Comparison of ENCODE assay signal across 29 cellular contexts in genomic region chr7:84611391-84611790, GRCh38.
"Had no signal": no experiment of that assay in that cellular context is flagged by ENCODE, and none has a peak within 500 bp of the region (broad histone marks: within the 10 kb centered on the region; RNA-seq: fewer than 3 reads in every experiment).

No MANE protein-coding gene starts in this region.

- H3K36me3 ChIP-seq: brain microvascular endothelial cell had no signal

- H3K27me3 ChIP-seq: brain microvascular endothelial cell, dorsolateral prefrontal cortex had no signal

- H3K4me3 ChIP-seq: coronary artery, dorsolateral prefrontal cortex had no signal

- H3K4me3 Mint-ChIP-seq: activated CD4-positive, alpha-beta memory T cell treated with anti-CD3 and anti-CD28 coated beads, Interleukin-2, amount 10 ng/mL, durations not matched to agents 7 days and 5 days; activated CD4-positive, alpha-beta T cell treated with anti-CD3 and anti-CD28 coated beads, Interleukin-2, amount 10 ng/mL, durations not matched to agents 7 days and 5 days; activated naive CD8-positive, alpha-beta T cell; activated T-cell treated with anti-CD3 and anti-CD28 coated beads, Interleukin-2, amount 50 U/mL, for 4 hours; activated T-helper 17 cell treated with anti-CD3 and anti-CD28 coated beads, Interleukin-2, amount 50 U/mL, for 72 hours; central memory CD8-positive, alpha-beta T cell; dendritic cell treated with granulocyte-macrophage colony-stimulating factor and Interleukin-4, amounts not matched to agents 40 ng/mL and 50 ng/mL, for 4 days; endodermal cell; WTC11 had no signal

- H3K36me3 Mint-ChIP-seq: activated naive CD8-positive, alpha-beta T cell; WTC11 had no signal

- H3K9me3 Mint-ChIP-seq: activated CD4-positive, alpha-beta memory T cell treated with anti-CD3 and anti-CD28 coated beads, Interleukin-2, amount 10 ng/mL, durations not matched to agents 7 days and 5 days; activated CD4-positive, alpha-beta T cell treated with anti-CD3 and anti-CD28 coated beads, Interleukin-2, amount 10 ng/mL, durations not matched to agents 7 days and 5 days; activated T-cell treated with anti-CD3 and anti-CD28 coated beads, Interleukin-2, amount 50 U/mL, for 4 hours; dendritic cell treated with granulocyte-macrophage colony-stimulating factor and Interleukin-4, amounts not matched to agents 40 ng/mL and 50 ng/mL, for 4 days; endodermal cell; WTC11 had no signal

- H3K27ac ChIP-seq: brain microvascular endothelial cell, coronary artery, dorsolateral prefrontal cortex had no signal

- H3K27ac Mint-ChIP-seq: activated CD4-positive, alpha-beta memory T cell treated with anti-CD3 and anti-CD28 coated beads, Interleukin-2, amount 10 ng/mL, durations not matched to agents 7 days and 5 days; activated CD4-positive, alpha-beta T cell treated with anti-CD3 and anti-CD28 coated beads, Interleukin-2, amount 10 ng/mL, durations not matched to agents 7 days and 5 days; activated naive CD8-positive, alpha-beta T cell; activated T-helper 17 cell treated with anti-CD3 and anti-CD28 coated beads, Interleukin-2, amount 50 U/mL, for 72 hours; dendritic cell treated with granulocyte-macrophage colony-stimulating factor and Interleukin-4, amounts not matched to agents 40 ng/mL and 50 ng/mL, for 4 days; endodermal cell; WTC11 had no signal

- FAIRE-seq: astrocyte, bronchial epithelial cell had no signal

- H3K4me1 Mint-ChIP-seq: activated CD4-positive, alpha-beta memory T cell treated with anti-CD3 and anti-CD28 coated beads, Interleukin-2, amount 10 ng/mL, durations not matched to agents 7 days and 5 days; activated CD4-positive, alpha-beta T cell treated with anti-CD3 and anti-CD28 coated beads, Interleukin-2, amount 10 ng/mL, durations not matched to agents 7 days and 5 days; activated T-helper 17 cell treated with anti-CD3 and anti-CD28 coated beads, Interleukin-2, amount 50 U/mL, for 72 hours; central memory CD8-positive, alpha-beta T cell; WTC11 had no signal

- H3K27me3 Mint-ChIP-seq: activated CD4-positive, alpha-beta memory T cell treated with anti-CD3 and anti-CD28 coated beads, Interleukin-2, amount 10 ng/mL, durations not matched to agents 7 days and 5 days; activated CD4-positive, alpha-beta T cell treated with anti-CD3 and anti-CD28 coated beads, Interleukin-2, amount 10 ng/mL, durations not matched to agents 7 days and 5 days; activated naive CD8-positive, alpha-beta T cell; activated T-helper 17 cell treated with anti-CD3 and anti-CD28 coated beads, Interleukin-2, amount 50 U/mL, for 72 hours; central memory CD8-positive, alpha-beta T cell; dendritic cell treated with granulocyte-macrophage colony-stimulating factor and Interleukin-4, amounts not matched to agents 40 ng/mL and 50 ng/mL, for 4 days had no signal

- DNase-seq: activated CD4-positive, alpha-beta memory T cell treated with anti-CD3 and anti-CD28 coated beads, Interleukin-2, amount 10 ng/mL, durations not matched to agents 7 days and 5 days; activated CD4-positive, alpha-beta T cell treated with anti-CD3 and anti-CD28 coated beads for 1 hour; activated CD4-positive, alpha-beta T cell treated with anti-CD3 and anti-CD28 coated beads for 4 hours; activated CD4-positive, alpha-beta T cell treated with anti-CD3 and anti-CD28 coated beads, Interleukin-2, amount 10 ng/mL, durations not matched to agents 7 days and 5 days; activated CD4-positive, alpha-beta T cell treated with anti-CD3 and anti-CD28 coated beads, Interleukin-2, amount 50 U/mL, for 4 hours; activated CD8-positive, alpha-beta memory T cell treated with anti-CD3 and anti-CD28 coated beads, Interleukin-2, amount 50 U/mL, for 48 hours; activated effector memory CD4-positive, alpha-beta T cell treated with Interleukin-2 at 50 U/mL for 16 hours; activated gamma-delta T cell treated with Interleukin-2 at 50 U/mL for 16 hours; activated naive CD4-positive, alpha-beta T cell treated with anti-CD3 and anti-CD28 coated beads, Interleukin-2, amount 50 U/mL, for 16 hours; activated naive CD4-positive, alpha-beta T cell treated with Interleukin-2 at 50 U/mL for 16 hours; activated T-cell treated with anti-CD3 and anti-CD28 coated beads for 4 hours; activated T-cell treated with anti-CD3 and anti-CD28 coated beads, Interleukin-2, amount 50 U/mL, for 4 hours; amniotic stem cell; anterior cingulate cortex; brain microvascular endothelial cell; dorsolateral prefrontal cortex; effector memory CD4-positive, alpha-beta T cell; endodermal cell; foreskin fibroblast; head of caudate nucleus; T-helper 2 cell had no signal
